1 cellular context compared by ENCODE assay signal in the genomic region with DNA sequence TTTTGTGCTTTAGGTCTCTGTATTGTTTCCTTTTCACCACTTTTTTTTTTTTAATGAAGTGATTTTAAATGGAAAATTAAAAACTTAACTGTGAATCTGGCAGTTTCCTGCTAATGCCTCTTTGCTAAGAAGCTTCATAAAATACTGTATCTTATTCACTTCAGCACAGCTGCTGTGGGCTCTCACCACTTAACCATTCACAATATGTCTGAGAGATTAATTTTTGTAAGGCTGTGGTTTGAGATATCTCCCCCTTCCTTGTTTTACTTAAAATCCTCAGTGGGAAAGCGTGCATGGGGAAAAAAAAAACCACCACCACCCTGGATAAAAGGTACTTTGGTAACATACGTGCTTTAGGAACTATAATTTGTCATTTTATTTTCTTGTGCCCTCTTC.
TF ChIP-seq lines count a peak whose summit lies in the region.

No MANE protein-coding gene starts in this region.

TF ChIP-seq in GM12878, 131 proteins besides CTCF, POLR2A, EP300 and RAD21 (continued from another document):
- TF ChIP-seq, protein P1, sequence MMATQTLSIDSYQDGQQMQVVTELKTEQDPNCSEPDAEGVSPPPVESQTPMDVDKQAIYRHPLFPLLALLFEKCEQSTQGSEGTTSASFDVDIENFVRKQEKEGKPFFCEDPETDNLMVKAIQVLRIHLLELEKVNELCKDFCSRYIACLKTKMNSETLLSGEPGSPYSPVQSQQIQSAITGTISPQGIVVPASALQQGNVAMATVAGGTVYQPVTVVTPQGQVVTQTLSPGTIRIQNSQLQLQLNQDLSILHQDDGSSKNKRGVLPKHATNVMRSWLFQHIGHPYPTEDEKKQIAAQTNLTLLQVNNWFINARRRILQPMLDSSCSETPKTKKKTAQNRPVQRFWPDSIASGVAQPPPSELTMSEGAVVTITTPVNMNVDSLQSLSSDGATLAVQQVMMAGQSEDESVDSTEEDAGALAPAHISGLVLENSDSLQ (IDR thresholded peaks at IDR 0.05) = 0 out of 2 replicates have a peak, but pooled peaks have one; percentile 1
- TF ChIP-seq TCF12 (IDR thresholded peaks at IDR 0.05; ENCODE audit: low read depth, low read length) (peak; percentile 51; the same call in 1 of the 2 replicates), TCF7 (IDR thresholded peaks at IDR 0.05; ENCODE audit: borderline replicate concordance) (peak; percentile 7; the same call in 1 of the 2 replicates), RCOR1 (conservative IDR thresholded peaks at IDR 0.05; ENCODE audit: low read depth, low read length) (no peak), EED (IDR thresholded peaks at IDR 0.05; ENCODE audit: low read depth) (no peak), STAT1 (conservative IDR thresholded peaks at IDR 0.05) (0 out of 2 replicates have a peak, but pooled peaks have one; percentile 20), LARP7 (IDR thresholded peaks at IDR 0.05) (no peak), IKZF2 (IDR thresholded peaks at IDR 0.05) (no peak)
